ENCODE assay signal across 9 cellular contexts in genomic region chr5:177537389-177538361, GRCh38. TPM values are rescaled to one million over a fixed set of nuclear protein-coding genes. Genes with fewer than 3 reads are reported as not detected.
A peak's percentile ranks its signal among the peaks of the same experiment; 100 is the strongest.
DNase-seq lines count a peak whose midpoint lies in the region; ATAC-seq, FAIRE-seq and TF ChIP-seq lines count a peak whose summit lies in the region.
"Had no signal": no experiment of that assay in that cellular context is flagged by ENCODE, and none has a peak within 500 bp of the region (broad histone marks: within the 10 kb centered on the region; RNA-seq: fewer than 3 reads in every experiment).

No MANE protein-coding gene starts in this region.

- intact Hi-C loops in tibial artery (cut with DNase I; ENCODE audit: low total_unique reads) (no loop called here), head of caudate nucleus (cut with DNase I) (no loop called here)

- no peak for ATAC-seq in GM18867 (IDR thresholded peaks at IDR 0.05; ENCODE audit: unreplicated experiment)

- H3K9me3 ChIP-seq in tibial artery: no peaks in the 10 kb centered on the region

- H3K27ac ChIP-seq in tibial artery: peak overlapping the region; percentile 76 to 79

- H3K4me1 ChIP-seq in tibial artery: peaks cover 14 to 77% (median 53%) of the 10 kb centered on the region in 4 donors

- no peak overlapping the region for H3K27ac Mint-ChIP-seq in progenitor cell of endocrine pancreas

- no peak overlapping the region for H3K4me3 ChIP-seq in cardiac fibroblast (replicated peaks in 1 of 2; ENCODE audit: low read depth in 2 of 2, low read length in 2 of 2)
- H3K4me3 ChIP-seq in tibial artery: no peak overlapping the region

- H3K4me1 Mint-ChIP-seq in progenitor cell of endocrine pancreas (ENCODE audit: low read depth): peaks cover 1% of the 10 kb centered on the region

- no peak overlapping the region for H3K4me3 Mint-ChIP-seq in progenitor cell of endocrine pancreas (ENCODE audit: low read depth)

- H3K27me3 Mint-ChIP-seq in progenitor cell of endocrine pancreas: no peaks in the 10 kb centered on the region

- no peak for FAIRE-seq in D721Med (lab: Jason Lieb, UNC)

- TF ChIP-seq CTCF in cardiac fibroblast (IDR thresholded peaks at IDR 0.05; ENCODE audit: low read depth, low read length) (no peak), tibial artery (IDR thresholded peaks at IDR 0.05) (no peak), progenitor cell of endocrine pancreas (IDR thresholded peaks at IDR 0.05; ENCODE audit: unreplicated experiment) (no peak), D721Med (IDR thresholded peaks at IDR 0.05; ENCODE audit: insufficient read depth, missing control alignments) (no peak)

- peaks cover 8 to 43% (median 38%) of the 10 kb centered on the region in 3 donors for H3K36me3 ChIP-seq in tibial artery

- DNase-seq in HS-5 (ENCODE audit: low read depth) (peak; percentile 86), cardiac fibroblast (ENCODE audit: low read depth in 2 of 2) (peak; percentile 86 to 93), kidney tubule cell (ENCODE audit: low spot score) (peak; percentile 87), tibial artery (peak; percentile 60 to 89), head of caudate nucleus (no peak), progenitor cell of endocrine pancreas (ENCODE audit: low spot score, unreplicated experiment) (no peak), D721Med (ENCODE audit: insufficient read length, low spot score) (no peak)
- DNase-seq: KBM-7 had no signal

- H3K36me3 Mint-ChIP-seq in progenitor cell of endocrine pancreas (ENCODE audit: insufficient read depth): peaks cover 15% of the 10 kb centered on the region

- no peaks in the 10 kb centered on the region for H3K9me3 Mint-ChIP-seq in progenitor cell of endocrine pancreas (ENCODE audit: low read depth)

- H3K27me3 ChIP-seq in tibial artery: no peaks in the 10 kb centered on the region

RNA-seq across cellular contexts. Expression of gene FAM193B, which starts 16.7 kb away (rescaled TPM):
- 163 and 165 TPM in 2 replicates for total RNA-seq in progenitor cell of endocrine pancreas

RNA-seq across cellular contexts. Expression of gene DDX41, which starts 20.9 kb away (rescaled TPM):
- 88.4 and 93.1 TPM in 2 replicates for total RNA-seq in progenitor cell of endocrine pancreas

RNA-seq across cellular contexts. Expression of gene DOK3, which starts 28.0 kb away (rescaled TPM):
- total RNA-seq in progenitor cell of endocrine pancreas: 11.6 and 13.7 TPM in 2 replicates

RNA-seq across cellular contexts. Expression of gene PDLIM7, which starts 40.3 kb away (rescaled TPM):
- total RNA-seq in progenitor cell of endocrine pancreas: 113 and 119 TPM in 2 replicates

RNA-seq across cellular contexts. Expression of gene TMED9, which starts 54.3 kb away (rescaled TPM):
- total RNA-seq in progenitor cell of endocrine pancreas: 161 and 170 TPM in 2 replicates

Comparison
In these comparisons a context has a peak if more than half of its experiments do, and no peak if none do; other contexts are left out.
1. DNase-seq: peak in HS-5 (single experiment), cardiac fibroblast (2 of 2), kidney tubule cell (single experiment) and tibial artery (2 of 2); none in head of caudate nucleus (0 of 42), progenitor cell of endocrine pancreas (single experiment) and D721Med (single experiment).